ENCODE assay signal across 2 cellular contexts in the genomic region with DNA sequence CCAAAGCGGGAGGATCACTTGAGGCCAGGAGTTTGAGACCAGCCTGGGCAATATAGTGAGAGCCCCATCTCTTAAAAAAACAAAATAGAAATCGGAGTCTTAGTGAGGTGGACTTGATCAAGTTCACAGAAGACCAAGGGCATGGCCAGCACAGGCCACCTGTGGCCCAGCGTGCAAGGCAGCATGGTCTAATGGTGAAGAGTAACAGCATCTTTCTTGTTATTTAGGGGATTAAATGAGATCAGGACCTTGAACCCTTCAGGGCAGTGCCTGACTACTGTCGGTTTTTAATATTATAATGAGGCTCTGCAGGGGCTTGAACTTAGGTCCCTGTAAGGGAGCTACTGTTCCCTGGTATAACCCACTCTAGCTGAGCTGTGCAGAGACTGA.
TF ChIP-seq lines count a peak whose summit lies in the region.

No MANE protein-coding gene starts in this region.

TF ChIP-seq in IMR-90, 13 proteins besides CTCF, POLR2A, EP300 and RAD21:
- TF ChIP-seq SMC3 (IDR thresholded peaks at IDR 0.05; ENCODE audit: low read depth, low read length): no peak
- no peak for TF ChIP-seq MAFK (IDR thresholded peaks at IDR 0.05; ENCODE audit: low read depth, low read length)
- no peak for TF ChIP-seq RFX5 (IDR thresholded peaks at IDR 0.05; ENCODE audit: low read depth, low read length)
- TF ChIP-seq MAZ (IDR thresholded peaks at IDR 0.05; ENCODE audit: borderline replicate concordance, low read depth, low read length): no peak
- TF ChIP-seq, protein P1, sequence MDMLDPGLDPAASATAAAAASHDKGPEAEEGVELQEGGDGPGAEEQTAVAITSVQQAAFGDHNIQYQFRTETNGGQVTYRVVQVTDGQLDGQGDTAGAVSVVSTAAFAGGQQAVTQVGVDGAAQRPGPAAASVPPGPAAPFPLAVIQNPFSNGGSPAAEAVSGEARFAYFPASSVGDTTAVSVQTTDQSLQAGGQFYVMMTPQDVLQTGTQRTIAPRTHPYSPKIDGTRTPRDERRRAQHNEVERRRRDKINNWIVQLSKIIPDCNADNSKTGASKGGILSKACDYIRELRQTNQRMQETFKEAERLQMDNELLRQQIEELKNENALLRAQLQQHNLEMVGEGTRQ (IDR thresholded peaks at IDR 0.05; ENCODE audit: low read depth, low read length): no peak
- TF ChIP-seq MXI1 (IDR thresholded peaks at IDR 0.05; ENCODE audit: borderline replicate concordance, low read depth, low read length): no peak

TF ChIP-seq in SK-N-SH, 30 proteins besides CTCF, POLR2A, EP300 and RAD21:
- TF ChIP-seq TAF1 (IDR thresholded peaks at IDR 0.05; ENCODE audit: borderline replicate concordance, low read depth, low read length): no peak
- TF ChIP-seq, protein P1 (IDR thresholded peaks at IDR 0.05; ENCODE audit: borderline replicate concordance, low read depth, low read length): no peak
